ENCODE assay signal across 1 cellular context in the genomic region with DNA sequence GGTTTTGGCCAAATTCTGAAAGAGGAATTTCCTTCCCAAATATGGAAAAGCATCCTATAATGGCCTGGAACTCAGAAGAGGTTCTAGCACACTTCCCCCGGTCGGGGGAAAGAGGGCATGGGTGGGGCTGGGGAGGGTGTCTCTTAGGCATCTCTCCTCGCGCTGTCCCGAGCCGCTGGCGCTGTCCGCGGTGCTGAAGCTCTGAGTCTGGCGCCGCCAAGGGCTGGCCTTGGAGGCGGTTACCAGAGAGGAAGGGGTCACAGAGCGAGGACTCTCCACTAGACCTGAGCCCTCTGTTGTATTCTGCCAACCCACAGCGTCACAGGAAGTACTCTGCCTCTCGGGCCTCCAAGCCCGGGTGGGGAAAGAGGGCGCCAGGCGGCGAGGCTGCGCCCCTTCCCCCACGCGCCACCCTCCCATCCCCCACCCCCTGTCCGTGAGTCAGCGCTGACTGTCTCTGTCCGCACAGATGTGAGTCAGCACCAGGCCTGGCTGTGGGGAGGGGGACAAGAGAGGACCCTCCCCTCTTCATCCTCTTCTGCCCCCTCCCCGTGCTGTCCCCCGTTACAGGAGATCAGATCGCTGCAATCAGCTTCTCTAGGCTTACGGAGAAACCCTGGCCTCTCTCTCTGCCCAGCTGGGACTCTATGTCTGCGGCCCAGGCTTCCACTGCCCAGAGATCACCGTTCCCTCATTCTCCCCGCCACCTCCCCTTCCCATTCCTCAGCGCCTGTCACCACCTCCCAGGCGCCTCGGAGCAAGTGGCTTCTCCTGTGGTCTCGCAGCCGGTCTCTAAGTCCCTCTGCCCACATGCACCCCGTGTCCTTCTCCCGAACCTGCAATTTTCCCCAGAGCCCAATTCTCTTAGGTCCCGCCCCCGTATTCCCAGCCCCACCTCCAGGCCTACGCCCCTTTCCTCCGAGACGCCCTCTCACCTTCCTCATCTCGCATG.
A peak's percentile ranks its signal among the peaks of the same experiment; 100 is the strongest.
TF ChIP-seq lines count a peak whose summit lies in the region.

No MANE protein-coding gene starts in this region.

TF ChIP-seq in A549, 52 proteins besides CTCF, POLR2A, EP300 and RAD21:
- TF ChIP-seq, protein P1, sequence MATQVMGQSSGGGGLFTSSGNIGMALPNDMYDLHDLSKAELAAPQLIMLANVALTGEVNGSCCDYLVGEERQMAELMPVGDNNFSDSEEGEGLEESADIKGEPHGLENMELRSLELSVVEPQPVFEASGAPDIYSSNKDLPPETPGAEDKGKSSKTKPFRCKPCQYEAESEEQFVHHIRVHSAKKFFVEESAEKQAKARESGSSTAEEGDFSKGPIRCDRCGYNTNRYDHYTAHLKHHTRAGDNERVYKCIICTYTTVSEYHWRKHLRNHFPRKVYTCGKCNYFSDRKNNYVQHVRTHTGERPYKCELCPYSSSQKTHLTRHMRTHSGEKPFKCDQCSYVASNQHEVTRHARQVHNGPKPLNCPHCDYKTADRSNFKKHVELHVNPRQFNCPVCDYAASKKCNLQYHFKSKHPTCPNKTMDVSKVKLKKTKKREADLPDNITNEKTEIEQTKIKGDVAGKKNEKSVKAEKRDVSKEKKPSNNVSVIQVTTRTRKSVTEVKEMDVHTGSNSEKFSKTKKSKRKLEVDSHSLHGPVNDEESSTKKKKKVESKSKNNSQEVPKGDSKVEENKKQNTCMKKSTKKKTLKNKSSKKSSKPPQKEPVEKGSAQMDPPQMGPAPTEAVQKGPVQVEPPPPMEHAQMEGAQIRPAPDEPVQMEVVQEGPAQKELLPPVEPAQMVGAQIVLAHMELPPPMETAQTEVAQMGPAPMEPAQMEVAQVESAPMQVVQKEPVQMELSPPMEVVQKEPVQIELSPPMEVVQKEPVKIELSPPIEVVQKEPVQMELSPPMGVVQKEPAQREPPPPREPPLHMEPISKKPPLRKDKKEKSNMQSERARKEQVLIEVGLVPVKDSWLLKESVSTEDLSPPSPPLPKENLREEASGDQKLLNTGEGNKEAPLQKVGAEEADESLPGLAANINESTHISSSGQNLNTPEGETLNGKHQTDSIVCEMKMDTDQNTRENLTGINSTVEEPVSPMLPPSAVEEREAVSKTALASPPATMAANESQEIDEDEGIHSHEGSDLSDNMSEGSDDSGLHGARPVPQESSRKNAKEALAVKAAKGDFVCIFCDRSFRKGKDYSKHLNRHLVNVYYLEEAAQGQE (IDR thresholded peaks at IDR 0.05) = peak; percentile 97
- TF ChIP-seq MAZ (IDR thresholded peaks at IDR 0.05; ENCODE audit: borderline replicate concordance, low read depth, low read length) (no peak), MAFK (IDR thresholded peaks at IDR 0.05; ENCODE audit: partially characterized antibody) (no peak), CBX2 (IDR thresholded peaks at IDR 0.05; ENCODE audit: borderline replicate concordance, low read depth) (no peak), HOXB5 (CRISPR knock-in tag; IDR thresholded peaks at IDR 0.05) (peak; percentile 48; the same call in 1 of the 2 replicates), FOSL2 (IDR thresholded peaks at IDR 0.05) (peak; percentile 60; the same call in 1 of the 2 replicates), FOSL2 (CRISPR knock-in tag; IDR thresholded peaks at IDR 0.05) (peak; percentile 38; the same call in 1 of the 2 replicates), EHF (CRISPR knock-in tag; IDR thresholded peaks at IDR 0.05) (no peak), ZFP36 (IDR thresholded peaks at IDR 0.05; ENCODE audit: borderline replicate concordance, partially characterized antibody) (no peak), BHLHE40 (IDR thresholded peaks at IDR 0.05; ENCODE audit: low read depth, low read length) (no peak), ESRRA (IDR thresholded peaks at IDR 0.05; ENCODE audit: borderline replicate concordance, low read length) (no peak), JUNB (IDR thresholded peaks at IDR 0.05) (peak; percentile 51), CHD2 (IDR thresholded peaks at IDR 0.05; ENCODE audit: low read length, partially characterized antibody) (no peak), POLR2AphosphoS2 (conservative IDR thresholded peaks at IDR 0.05; ENCODE audit: low read length) (no peak), SMC3 (IDR thresholded peaks at IDR 0.05) (no peak), ZSCAN20 (CRISPR knock-in tag; IDR thresholded peaks at IDR 0.05) (peak; percentile 55; the same call in 1 of the 2 replicates), HEYL (CRISPR knock-in tag; IDR thresholded peaks at IDR 0.05) (no peak), EHMT2 (IDR thresholded peaks at IDR 0.05; ENCODE audit: low read depth) (peak; percentile 85), FOXS1 (CRISPR knock-in tag; IDR thresholded peaks at IDR 0.05) (no peak), ZNF302 (CRISPR knock-in tag; IDR thresholded peaks at IDR 0.05) (no peak), CHD4 (IDR thresholded peaks at IDR 0.05; ENCODE audit: borderline replicate concordance) (no peak), HOXA7 (CRISPR knock-in tag; IDR thresholded peaks at IDR 0.05) (no peak), JUN (IDR thresholded peaks at IDR 0.05) (no peak), KDM1A (IDR thresholded peaks at IDR 0.05; ENCODE audit: low read depth) (no peak), RARB (CRISPR knock-in tag; IDR thresholded peaks at IDR 0.05) (no peak), HDAC2 (IDR thresholded peaks at IDR 0.05) (no peak), TFCP2L1 (CRISPR knock-in tag; IDR thresholded peaks at IDR 0.05) (no peak), RFX5 (IDR thresholded peaks at IDR 0.05) (no peak), KDM5A (IDR thresholded peaks at IDR 0.05) (no peak)
- TF ChIP-seq, protein P2, sequence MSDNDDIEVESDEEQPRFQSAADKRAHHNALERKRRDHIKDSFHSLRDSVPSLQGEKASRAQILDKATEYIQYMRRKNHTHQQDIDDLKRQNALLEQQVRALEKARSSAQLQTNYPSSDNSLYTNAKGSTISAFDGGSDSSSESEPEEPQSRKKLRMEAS (IDR thresholded peaks at IDR 0.05) = no peak
- TF ChIP-seq, protein P3, sequence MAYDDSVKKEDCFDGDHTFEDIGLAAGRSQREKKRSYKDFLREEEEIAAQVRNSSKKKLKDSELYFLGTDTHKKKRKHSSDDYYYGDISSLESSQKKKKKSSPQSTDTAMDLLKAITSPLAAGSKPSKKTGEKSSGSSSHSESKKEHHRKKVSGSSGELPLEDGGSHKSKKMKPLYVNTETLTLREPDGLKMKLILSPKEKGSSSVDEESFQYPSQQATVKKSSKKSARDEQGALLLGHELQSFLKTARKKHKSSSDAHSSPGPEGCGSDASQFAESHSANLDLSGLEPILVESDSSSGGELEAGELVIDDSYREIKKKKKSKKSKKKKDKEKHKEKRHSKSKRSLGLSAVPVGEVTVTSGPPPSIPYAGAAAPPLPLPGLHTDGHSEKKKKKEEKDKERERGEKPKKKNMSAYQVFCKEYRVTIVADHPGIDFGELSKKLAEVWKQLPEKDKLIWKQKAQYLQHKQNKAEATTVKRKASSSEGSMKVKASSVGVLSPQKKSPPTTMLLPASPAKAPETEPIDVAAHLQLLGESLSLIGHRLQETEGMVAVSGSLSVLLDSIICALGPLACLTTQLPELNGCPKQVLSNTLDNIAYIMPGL (CRISPR knock-in tag; IDR thresholded peaks at IDR 0.05; ENCODE audit: borderline replicate concordance) = no peak
- TF ChIP-seq, protein P4, sequence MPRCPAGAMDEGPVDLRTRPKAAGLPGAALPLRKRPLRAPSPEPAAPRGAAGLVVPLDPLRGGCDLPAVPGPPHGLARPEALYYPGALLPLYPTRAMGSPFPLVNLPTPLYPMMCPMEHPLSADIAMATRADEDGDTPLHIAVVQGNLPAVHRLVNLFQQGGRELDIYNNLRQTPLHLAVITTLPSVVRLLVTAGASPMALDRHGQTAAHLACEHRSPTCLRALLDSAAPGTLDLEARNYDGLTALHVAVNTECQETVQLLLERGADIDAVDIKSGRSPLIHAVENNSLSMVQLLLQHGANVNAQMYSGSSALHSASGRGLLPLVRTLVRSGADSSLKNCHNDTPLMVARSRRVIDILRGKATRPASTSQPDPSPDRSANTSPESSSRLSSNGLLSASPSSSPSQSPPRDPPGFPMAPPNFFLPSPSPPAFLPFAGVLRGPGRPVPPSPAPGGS (IDR thresholded peaks at IDR 0.05) = no peak
- TF ChIP-seq, protein P5, sequence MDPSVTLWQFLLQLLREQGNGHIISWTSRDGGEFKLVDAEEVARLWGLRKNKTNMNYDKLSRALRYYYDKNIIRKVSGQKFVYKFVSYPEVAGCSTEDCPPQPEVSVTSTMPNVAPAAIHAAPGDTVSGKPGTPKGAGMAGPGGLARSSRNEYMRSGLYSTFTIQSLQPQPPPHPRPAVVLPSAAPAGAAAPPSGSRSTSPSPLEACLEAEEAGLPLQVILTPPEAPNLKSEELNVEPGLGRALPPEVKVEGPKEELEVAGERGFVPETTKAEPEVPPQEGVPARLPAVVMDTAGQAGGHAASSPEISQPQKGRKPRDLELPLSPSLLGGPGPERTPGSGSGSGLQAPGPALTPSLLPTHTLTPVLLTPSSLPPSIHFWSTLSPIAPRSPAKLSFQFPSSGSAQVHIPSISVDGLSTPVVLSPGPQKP (IDR thresholded peaks at IDR 0.05; ENCODE audit: low read depth, low read length) = no peak
- TF ChIP-seq, protein P6, sequence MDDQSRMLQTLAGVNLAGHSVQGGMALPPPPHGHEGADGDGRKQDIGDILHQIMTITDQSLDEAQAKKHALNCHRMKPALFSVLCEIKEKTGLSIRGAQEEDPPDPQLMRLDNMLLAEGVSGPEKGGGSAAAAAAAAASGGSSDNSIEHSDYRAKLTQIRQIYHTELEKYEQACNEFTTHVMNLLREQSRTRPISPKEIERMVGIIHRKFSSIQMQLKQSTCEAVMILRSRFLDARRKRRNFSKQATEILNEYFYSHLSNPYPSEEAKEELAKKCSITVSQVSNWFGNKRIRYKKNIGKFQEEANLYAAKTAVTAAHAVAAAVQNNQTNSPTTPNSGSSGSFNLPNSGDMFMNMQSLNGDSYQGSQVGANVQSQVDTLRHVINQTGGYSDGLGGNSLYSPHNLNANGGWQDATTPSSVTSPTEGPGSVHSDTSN (IDR thresholded peaks at IDR 0.05) = no peak
TF ChIP-seq in A549: peak in this region for 6.
